In genomic region chr15:37377428-37377827, GRCh38 we compare ENCODE assay signal across 38 cellular contexts.
"Had no signal": no experiment of that assay in that cellular context is flagged by ENCODE, and none has a peak within 500 bp of the region (broad histone marks: within the 10 kb centered on the region; RNA-seq: fewer than 3 reads in every experiment).

No MANE protein-coding gene starts in this region.

- H3K36me3 ChIP-seq: adrenal gland, ascending aorta, brain microvascular endothelial cell, breast epithelium, cardiac muscle cell had no signal

- H3K4me3 Mint-ChIP-seq: activated naive CD4-positive, alpha-beta T cell treated with anti-CD3 and anti-CD28 coated beads for 36 hours; activated naive CD4-positive, alpha-beta T cell treated with anti-CD3 and anti-CD28 coated beads, Interleukin-2, amount 10 ng/mL, durations not matched to agents 7 days and 5 days; activated naive CD4-positive, alpha-beta T cell treated with anti-CD3 and anti-CD28 coated beads, Interleukin-2, amount 50 U/mL, for 24 hours; activated naive CD8-positive, alpha-beta T cell; activated naive CD8-positive, alpha-beta T cell treated with anti-CD3 and anti-CD28 coated beads for 36 hours; activated naive CD8-positive, alpha-beta T cell treated with anti-CD3 and anti-CD28 coated beads, Interleukin-2, amount 10 ng/mL, durations not matched to agents 7 days and 5 days; activated naive CD8-positive, alpha-beta T cell treated with anti-CD3 and anti-CD28 coated beads, Interleukin-2, amount 50 U/mL, for 24 hours; activated T-cell treated with anti-CD3 and anti-CD28 coated beads, Interleukin-2, amount 50 U/mL, for 24 hours; activated T-cell treated with anti-CD3 and anti-CD28 coated beads, Interleukin-2, amount 50 U/mL, for 4 hours; activated T-cell treated with anti-CD3 and anti-CD28 coated beads, Interleukin-2, amount 50 U/mL, for 72 hours; activated T-helper 1 cell treated with anti-CD3 and anti-CD28 coated beads, Interleukin-12 subunit alpha, Interleukin-12 subunit beta, Interleukin-2, Interleukin-4 antibody, amounts not matched to agents 30 ng/mL and 10 ng/mL and 1 ng/mL, durations not matched to agents 14 hours and 24 hours and 36 hours; activated T-helper 17 cell treated with anti-CD3 and anti-CD28 coated beads, Interleukin-2, amount 50 U/mL, for 72 hours; brain; central memory CD8-positive, alpha-beta T cell had no signal

- DNase-seq: activated effector memory CD4-positive, alpha-beta T cell treated with anti-CD3 and anti-CD28 coated beads, Interleukin-2, amount 50 U/mL, for 16 hours; activated effector memory CD4-positive, alpha-beta T cell treated with Interleukin-2 at 50 U/mL for 16 hours; activated gamma-delta T cell; activated gamma-delta T cell treated with Interleukin-2 at 50 U/mL for 16 hours; activated naive CD4-positive, alpha-beta T cell; activated naive CD4-positive, alpha-beta T cell treated with anti-CD3 and anti-CD28 coated beads for 36 hours; activated naive CD4-positive, alpha-beta T cell treated with anti-CD3 and anti-CD28 coated beads, Interleukin-2, amount 10 ng/mL, durations not matched to agents 7 days and 5 days; activated naive CD4-positive, alpha-beta T cell treated with anti-CD3 and anti-CD28 coated beads, Interleukin-2, amount 50 U/mL, for 16 hours; activated naive CD4-positive, alpha-beta T cell treated with Interleukin-2 at 50 U/mL for 16 hours; activated naive CD8-positive, alpha-beta T cell treated with anti-CD3 and anti-CD28 coated beads for 36 hours; activated naive CD8-positive, alpha-beta T cell treated with anti-CD3 and anti-CD28 coated beads, Interleukin-2, amount 10 ng/mL, durations not matched to agents 7 days and 5 days; activated naive CD8-positive, alpha-beta T cell treated with anti-CD3 and anti-CD28 coated beads, Interleukin-2, amount 50 U/mL, for 24 hours; activated T-cell treated with anti-CD3 and anti-CD28 coated beads, Interleukin-2, amount 50 U/mL, for 1 hour; activated T-cell treated with anti-CD3 and anti-CD28 coated beads, Interleukin-2, amount 50 U/mL, for 24 hours; activated T-cell treated with anti-CD3 and anti-CD28 coated beads, Interleukin-2, amount 50 U/mL, for 4 hours; activated T-cell treated with anti-CD3 and anti-CD28 coated beads, Interleukin-2, amount 50 U/mL, for 48 hours; activated T-cell treated with anti-CD3 and anti-CD28 coated beads, Interleukin-2, amount 50 U/mL, for 72 hours; adrenal gland; amniotic stem cell; amygdala; anterior cingulate cortex; aorta; body of pancreas; brain microvascular endothelial cell; caudate nucleus; central memory CD4-positive, alpha-beta T cell; cerebellar nuclear complex had no signal

- H3K27ac ChIP-seq: adrenal gland, ascending aorta, body of pancreas, brain microvascular endothelial cell, breast epithelium, cardiac muscle cell had no signal

- H3K4me3 ChIP-seq: adrenal gland, ascending aorta, body of pancreas, breast epithelium, cardiac muscle cell had no signal

- H3K36me3 Mint-ChIP-seq: activated naive CD4-positive, alpha-beta T cell treated with anti-CD3 and anti-CD28 coated beads, Interleukin-2, amount 10 ng/mL, durations not matched to agents 7 days and 5 days; activated naive CD4-positive, alpha-beta T cell treated with anti-CD3 and anti-CD28 coated beads, Interleukin-2, amount 50 U/mL, for 24 hours; activated naive CD4-positive, alpha-beta T cell treated with anti-CD3 and anti-CD28 coated beads, Interleukin-2, amount 50 U/mL, for 72 hours; activated naive CD8-positive, alpha-beta T cell; activated naive CD8-positive, alpha-beta T cell treated with anti-CD3 and anti-CD28 coated beads for 36 hours; activated naive CD8-positive, alpha-beta T cell treated with anti-CD3 and anti-CD28 coated beads, Interleukin-2, amount 10 ng/mL, durations not matched to agents 7 days and 5 days; brain had no signal

- H3K27ac Mint-ChIP-seq: activated naive CD4-positive, alpha-beta T cell treated with anti-CD3 and anti-CD28 coated beads for 36 hours; activated naive CD4-positive, alpha-beta T cell treated with anti-CD3 and anti-CD28 coated beads, Interleukin-2, amount 10 ng/mL, durations not matched to agents 7 days and 5 days; activated naive CD4-positive, alpha-beta T cell treated with anti-CD3 and anti-CD28 coated beads, Interleukin-2, amount 50 U/mL, for 24 hours; activated naive CD4-positive, alpha-beta T cell treated with anti-CD3 and anti-CD28 coated beads, Interleukin-2, amount 50 U/mL, for 72 hours; activated naive CD8-positive, alpha-beta T cell; activated naive CD8-positive, alpha-beta T cell treated with anti-CD3 and anti-CD28 coated beads for 36 hours; activated naive CD8-positive, alpha-beta T cell treated with anti-CD3 and anti-CD28 coated beads, Interleukin-2, amount 10 ng/mL, durations not matched to agents 7 days and 5 days; activated naive CD8-positive, alpha-beta T cell treated with anti-CD3 and anti-CD28 coated beads, Interleukin-2, amount 50 U/mL, for 24 hours; activated T-cell treated with anti-CD3 and anti-CD28 coated beads, Interleukin-2, amount 50 U/mL, for 24 hours; activated T-cell treated with anti-CD3 and anti-CD28 coated beads, Interleukin-2, amount 50 U/mL, for 72 hours; activated T-helper 1 cell treated with anti-CD3 and anti-CD28 coated beads, Interleukin-12 subunit alpha, Interleukin-12 subunit beta, Interleukin-2, Interleukin-4 antibody, amounts not matched to agents 30 ng/mL and 10 ng/mL and 1 ng/mL, durations not matched to agents 14 hours and 24 hours and 36 hours; activated T-helper 17 cell treated with anti-CD3 and anti-CD28 coated beads, Interleukin-2, amount 50 U/mL, for 72 hours; activated T-helper 2 cell treated with anti-CD3 and anti-CD28 coated beads, Interferon-gamma antibody, Interleukin-2, Interleukin-4, amounts not matched to agents 10 μg/mL and 5 μg/mL and 100 μg/mL, durations not matched to agents 14 hours and 24 hours and 36 hours had no signal

- H3K9me3 ChIP-seq: adrenal gland, ascending aorta, body of pancreas, breast epithelium had no signal

- H3K27me3 Mint-ChIP-seq: activated naive CD4-positive, alpha-beta T cell treated with anti-CD3 and anti-CD28 coated beads, Interleukin-2, amount 10 ng/mL, durations not matched to agents 7 days and 5 days; activated naive CD4-positive, alpha-beta T cell treated with anti-CD3 and anti-CD28 coated beads, Interleukin-2, amount 50 U/mL, for 24 hours; activated naive CD8-positive, alpha-beta T cell; activated naive CD8-positive, alpha-beta T cell treated with anti-CD3 and anti-CD28 coated beads for 36 hours; activated naive CD8-positive, alpha-beta T cell treated with anti-CD3 and anti-CD28 coated beads, Interleukin-2, amount 10 ng/mL, durations not matched to agents 7 days and 5 days; activated naive CD8-positive, alpha-beta T cell treated with anti-CD3 and anti-CD28 coated beads, Interleukin-2, amount 50 U/mL, for 24 hours; activated T-cell treated with anti-CD3 and anti-CD28 coated beads, Interleukin-2, amount 50 U/mL, for 24 hours; activated T-helper 17 cell treated with anti-CD3 and anti-CD28 coated beads, Interleukin-2, amount 50 U/mL, for 72 hours; central memory CD8-positive, alpha-beta T cell had no signal

- ATAC-seq: activated naive CD4-positive, alpha-beta T cell treated with anti-CD3 and anti-CD28 coated beads, Interleukin-2, amount 50 U/mL, for 72 hours; activated naive CD8-positive, alpha-beta T cell treated with anti-CD3 and anti-CD28 coated beads, Interleukin-2, amount 50 U/mL, for 24 hours; activated T-cell treated with anti-CD3 and anti-CD28 coated beads, Interleukin-2, amount 50 U/mL, for 4 hours; activated T-cell treated with anti-CD3 and anti-CD28 coated beads, Interleukin-2, amount 50 U/mL, for 72 hours; activated T-helper 17 cell treated with anti-CD3 and anti-CD28 coated beads, Interleukin-2, amount 50 U/mL, for 72 hours; body of pancreas had no signal

- H3K27me3 ChIP-seq: adrenal gland, ascending aorta, body of pancreas, brain microvascular endothelial cell, breast epithelium, cardiac muscle cell had no signal

- H3K4me1 Mint-ChIP-seq: activated naive CD4-positive, alpha-beta T cell treated with anti-CD3 and anti-CD28 coated beads, Interleukin-2, amount 10 ng/mL, durations not matched to agents 7 days and 5 days; activated naive CD4-positive, alpha-beta T cell treated with anti-CD3 and anti-CD28 coated beads, Interleukin-2, amount 50 U/mL, for 24 hours; activated naive CD8-positive, alpha-beta T cell treated with anti-CD3 and anti-CD28 coated beads for 36 hours; activated naive CD8-positive, alpha-beta T cell treated with anti-CD3 and anti-CD28 coated beads, Interleukin-2, amount 10 ng/mL, durations not matched to agents 7 days and 5 days; activated naive CD8-positive, alpha-beta T cell treated with anti-CD3 and anti-CD28 coated beads, Interleukin-2, amount 50 U/mL, for 24 hours; activated T-helper 17 cell treated with anti-CD3 and anti-CD28 coated beads, Interleukin-2, amount 50 U/mL, for 72 hours; central memory CD8-positive, alpha-beta T cell had no signal
